1 cellular context compared by ENCODE assay signal in the genomic region with DNA sequence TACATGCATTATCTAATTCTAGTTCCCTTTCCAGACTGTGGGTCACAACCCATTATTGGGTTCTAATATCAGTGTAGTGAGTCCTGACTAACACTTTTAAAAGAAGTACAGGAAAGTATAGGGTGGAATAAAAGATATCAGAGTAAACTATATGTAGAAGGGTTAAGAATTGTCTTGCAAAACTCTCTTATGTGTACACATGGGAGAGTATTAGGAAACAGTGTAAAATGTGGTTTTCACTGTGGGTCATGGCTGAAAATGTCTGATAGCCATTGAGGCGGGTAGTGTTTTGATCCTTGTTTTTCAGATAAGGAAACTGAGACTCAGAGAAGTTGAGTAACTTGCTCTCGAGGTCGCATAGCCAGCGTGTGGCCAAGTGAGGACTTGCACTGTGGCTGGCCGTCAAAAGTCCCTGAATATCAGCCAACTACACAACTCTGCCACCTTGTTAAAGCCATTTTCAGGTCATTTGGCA.
TF ChIP-seq lines count a peak whose summit lies in the region.

No MANE protein-coding gene starts in this region.

TF ChIP-seq in HepG2, 621 proteins besides CTCF, POLR2A, EP300 and RAD21 (continued from another document):
- TF ChIP-seq, protein P1, sequence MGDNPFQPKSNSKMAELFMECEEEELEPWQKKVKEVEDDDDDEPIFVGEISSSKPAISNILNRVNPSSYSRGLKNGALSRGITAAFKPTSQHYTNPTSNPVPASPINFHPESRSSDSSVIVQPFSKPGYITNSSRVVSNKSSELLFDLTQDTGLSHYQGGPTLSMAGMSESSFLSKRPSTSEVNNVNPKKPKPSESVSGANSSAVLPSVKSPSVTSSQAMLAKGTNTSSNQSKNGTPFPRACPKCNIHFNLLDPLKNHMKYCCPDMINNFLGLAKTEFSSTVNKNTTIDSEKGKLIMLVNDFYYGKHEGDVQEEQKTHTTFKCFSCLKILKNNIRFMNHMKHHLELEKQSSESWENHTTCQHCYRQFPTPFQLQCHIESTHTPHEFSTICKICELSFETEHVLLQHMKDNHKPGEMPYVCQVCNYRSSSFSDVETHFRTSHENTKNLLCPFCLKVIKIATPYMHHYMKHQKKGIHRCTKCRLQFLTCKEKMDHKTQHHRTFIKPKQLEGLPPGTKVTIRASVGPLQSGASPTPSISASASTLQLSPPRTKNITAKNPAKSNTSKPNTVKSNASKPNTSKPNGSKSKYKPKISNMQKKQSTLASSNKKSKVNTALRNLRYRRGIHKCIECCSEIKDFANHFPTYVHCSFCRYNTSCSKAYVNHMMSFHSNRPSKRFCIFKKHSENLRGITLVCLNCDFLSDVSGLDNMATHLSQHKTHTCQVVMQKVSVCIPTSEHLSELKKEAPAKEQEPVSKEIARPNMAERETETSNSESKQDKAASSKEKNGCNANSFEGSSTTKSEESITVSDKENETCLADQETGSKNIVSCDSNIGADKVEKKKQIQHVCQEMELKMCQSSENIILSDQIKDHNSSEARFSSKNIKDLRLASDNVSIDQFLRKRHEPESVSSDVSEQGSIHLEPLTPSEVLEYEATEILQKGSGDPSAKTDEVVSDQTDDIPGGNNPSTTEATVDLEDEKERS (CRISPR knock-in tag; IDR thresholded peaks at IDR 0.05), result 0 out of 2 replicates have a peak, but pooled peaks have one; percentile 44
- no peak for TF ChIP-seq ZNF550 (CRISPR knock-in tag; IDR thresholded peaks at IDR 0.05; ENCODE audit: borderline replicate concordance)
- no peak for TF ChIP-seq ZNF292 (CRISPR knock-in tag; IDR thresholded peaks at IDR 0.05; ENCODE audit: borderline replicate concordance, low read depth)
- TF ChIP-seq SIX4 (CRISPR knock-in tag; IDR thresholded peaks at IDR 0.05), result 0 out of 2 replicates have a peak, but pooled peaks have one; percentile 52
- no peak for TF ChIP-seq JUND (CRISPR knock-in tag; IDR thresholded peaks at IDR 0.05)
- TF ChIP-seq ARNTL (CRISPR knock-in tag; IDR thresholded peaks at IDR 0.05), result no peak
- no peak for TF ChIP-seq ZNF207 (IDR thresholded peaks at IDR 0.05; ENCODE audit: borderline replicate concordance)
- TF ChIP-seq, protein P2, sequence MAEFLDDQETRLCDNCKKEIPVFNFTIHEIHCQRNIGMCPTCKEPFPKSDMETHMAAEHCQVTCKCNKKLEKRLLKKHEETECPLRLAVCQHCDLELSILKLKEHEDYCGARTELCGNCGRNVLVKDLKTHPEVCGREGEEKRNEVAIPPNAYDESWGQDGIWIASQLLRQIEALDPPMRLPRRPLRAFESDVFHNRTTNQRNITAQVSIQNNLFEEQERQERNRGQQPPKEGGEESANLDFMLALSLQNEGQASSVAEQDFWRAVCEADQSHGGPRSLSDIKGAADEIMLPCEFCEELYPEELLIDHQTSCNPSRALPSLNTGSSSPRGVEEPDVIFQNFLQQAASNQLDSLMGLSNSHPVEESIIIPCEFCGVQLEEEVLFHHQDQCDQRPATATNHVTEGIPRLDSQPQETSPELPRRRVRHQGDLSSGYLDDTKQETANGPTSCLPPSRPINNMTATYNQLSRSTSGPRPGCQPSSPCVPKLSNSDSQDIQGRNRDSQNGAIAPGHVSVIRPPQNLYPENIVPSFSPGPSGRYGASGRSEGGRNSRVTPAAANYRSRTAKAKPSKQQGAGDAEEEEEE (CRISPR knock-in tag; IDR thresholded peaks at IDR 0.05; ENCODE audit: borderline replicate concordance), result no peak
- no peak for TF ChIP-seq ZNF83 (CRISPR knock-in tag; IDR thresholded peaks at IDR 0.05; ENCODE audit: borderline replicate concordance)
